Comparison of ENCODE assay signal across 1 cellular context in genomic region chr10:14834588-14834987, GRCh38.
TF ChIP-seq lines count a peak whose summit lies in the region.

No MANE protein-coding gene starts in this region.

TF ChIP-seq in GM23338, 12 proteins besides CTCF, POLR2A, EP300 and RAD21:
- TF ChIP-seq STAT1 (IDR thresholded peaks at IDR 0.05; ENCODE audit: unreplicated experiment) (no peak), NANOG (IDR thresholded peaks at IDR 0.05; ENCODE audit: borderline replicate concordance) (no peak)
